Comparison of ENCODE assay signal across 8 cellular contexts in the genomic region with DNA sequence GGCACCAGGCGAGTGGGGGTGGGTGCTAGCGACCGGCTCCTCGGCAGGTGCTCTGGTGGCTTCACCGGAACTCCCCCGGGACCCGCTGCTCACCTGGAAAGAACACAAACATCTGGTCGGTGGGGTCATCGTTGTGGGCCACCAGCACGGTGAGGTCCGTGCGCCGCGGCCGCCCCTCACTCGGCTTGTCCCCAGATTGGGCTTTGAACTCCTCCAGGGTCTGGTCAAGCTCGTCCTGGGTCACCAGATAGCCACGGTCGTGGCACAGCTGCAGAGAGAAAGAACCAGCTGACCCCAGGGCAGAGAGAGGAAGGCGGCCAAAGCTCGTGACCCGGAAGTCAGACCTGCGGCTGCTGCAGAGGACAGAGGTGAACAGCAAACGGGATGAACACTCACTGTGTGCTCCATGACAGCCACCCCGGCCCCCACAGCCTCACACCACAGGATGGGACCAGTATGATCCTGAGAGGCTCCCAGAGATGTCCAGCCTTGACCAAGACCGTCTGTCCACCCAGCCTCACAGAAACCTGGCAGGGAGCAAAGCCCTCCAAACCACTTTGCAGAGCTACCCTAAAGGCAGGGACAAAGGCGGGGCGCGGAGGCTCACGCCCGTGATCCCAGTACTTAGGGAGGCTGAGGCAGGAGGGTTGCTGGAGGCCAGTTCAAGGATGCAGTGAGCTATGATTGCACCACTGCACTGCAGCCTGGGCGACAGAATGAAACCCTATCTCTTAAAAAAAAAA. TPM values are rescaled to one million over a fixed set of nuclear protein-coding genes. Genes with fewer than 3 reads are reported as not detected.
DNase-seq lines count a peak whose midpoint lies in the region; ATAC-seq, FAIRE-seq and TF ChIP-seq lines count a peak whose summit lies in the region.

No MANE protein-coding gene starts in this region.

- H3K9ac ChIP-seq in SK-N-SH, result peak overlapping the region; percentile 90
- H3K9ac ChIP-seq in keratinocyte (ENCODE audit: control insufficient read depth, extremely low read depth, insufficient read depth, low read length), result peak overlapping the region; percentile 91
- peak overlapping the region; percentile 79 to 83 for H3K9ac ChIP-seq in stomach smooth muscle (ENCODE audit: low read length in 2 of 2)

- H3K27ac Mint-ChIP-seq in activated naive CD8-positive, alpha-beta T cell treated with anti-CD3 and anti-CD28 coated beads for 36 hours, result peak overlapping the region; percentile 83

- H3K4me2 ChIP-seq in SK-N-SH (peak overlapping the region; percentile 93), keratinocyte (ENCODE audit: control insufficient read depth, extremely low read depth, insufficient read depth, low read depth, low read length) (peak overlapping the region; percentile 78)

- H4K20me1 ChIP-seq in SK-N-SH (ENCODE audit: insufficient read depth) (peaks cover 19% of the 10 kb centered on the region), keratinocyte (ENCODE audit: control insufficient read depth, extremely low read depth, insufficient read depth, low read length) (no peaks in the 10 kb centered on the region)

- peaks cover 32% of the 10 kb centered on the region for H3K4me1 Mint-ChIP-seq in activated naive CD8-positive, alpha-beta T cell treated with anti-CD3 and anti-CD28 coated beads for 36 hours

- peak overlapping the region; percentile 75 to 76 for H3K4me3 ChIP-seq in SK-N-SH (ENCODE audit: low read depth in 2 of 2, low read length in 1 of 2)
- H3K4me3 ChIP-seq in keratinocyte (ENCODE audit: control insufficient read depth in 2 of 3, extremely low read depth in 1 of 3, insufficient read depth in 2 of 3, low read depth in 1 of 3, low read length in 3 of 3), result peak overlapping the region; percentile 66 to 93 (median 72)
- H3K4me3 ChIP-seq in stomach smooth muscle (ENCODE audit: low read length in 2 of 2), result peak overlapping the region; percentile 93

- peak overlapping the region; percentile 94 for H3K4me3 Mint-ChIP-seq in activated naive CD8-positive, alpha-beta T cell treated with anti-CD3 and anti-CD28 coated beads for 36 hours

- TF ChIP-seq CTCF in SK-N-SH (IDR thresholded peaks at IDR 0.05) (no peak), keratinocyte (optimal IDR thresholded peaks at IDR 0.05 in 1 of 3, IDR thresholded peaks at IDR 0.05 in 1 of 3, conservative IDR thresholded peaks at IDR 0.05 in 1 of 3; ENCODE audit: extremely low read depth in 1 of 3, insufficient read depth in 2 of 3, low read length in 3 of 3) (no peak)

- no peaks in the 10 kb centered on the region for H3K27me3 Mint-ChIP-seq in activated naive CD8-positive, alpha-beta T cell treated with anti-CD3 and anti-CD28 coated beads for 36 hours

- WGBS in SK-N-SH (ENCODE audit: low lambda C conversion rate), result 67% methylated on average over 28 of the region's 32 CpGs

- no peak for ATAC-seq in SK-N-SH treated with all-trans-retinoic acid at 6 μM for 48 hours

- no peaks in the 10 kb centered on the region for H3K9me2 ChIP-seq in SK-N-SH

- DNase-seq in SK-N-SH (no peak), keratinocyte (ENCODE audit: low read depth, low spot score) (no peak), urothelium cell line (ENCODE audit: low spot score) (no peak), HuH-7 (ENCODE audit: low spot score) (no peak), substantia nigra (lab: John Stamatoyannopoulos, UW) (no peak)
- no peak for DNase-seq in activated naive CD8-positive, alpha-beta T cell treated with anti-CD3 and anti-CD28 coated beads for 36 hours

- H3K4me1 ChIP-seq in SK-N-SH (ENCODE audit: control insufficient read depth in 1 of 2, insufficient read depth in 2 of 2, low read depth in 1 of 2, low read length in 1 of 2) (peaks cover 9 to 14% of the 10 kb centered on the region in 2 experiments; a peak in 2 of 4 replicates), keratinocyte (ENCODE audit: control insufficient read depth, extremely low read depth, insufficient read depth, low read length) (peaks cover 14% of the 10 kb centered on the region), stomach smooth muscle (ENCODE audit: control insufficient read depth, insufficient read depth, low read length) (peaks cover 30% of the 10 kb centered on the region)

- TF ChIP-seq EP300 in SK-N-SH (IDR thresholded peaks at IDR 0.05; ENCODE audit: borderline replicate concordance in 1 of 2, low read depth in 1 of 2, low read length in 1 of 2), result no peak

- FAIRE-seq in keratinocyte (lab: Jason Lieb, UNC) (no peak), urothelium cell line (lab: Jason Lieb, UNC) (no peak)

- H3K36me3 ChIP-seq in SK-N-SH (replicated peaks in 1 of 2; ENCODE audit: control insufficient read depth in 1 of 2, insufficient read depth in 2 of 2, low read length in 1 of 2) (peaks cover 0 to 16% of the 10 kb centered on the region in 2 experiments), keratinocyte (ENCODE audit: control insufficient read depth in 2 of 2, extremely low read depth in 1 of 2, insufficient read depth in 2 of 2, low read length in 2 of 2) (peaks cover 12 to 14% of the 10 kb centered on the region in 2 experiments), stomach smooth muscle (ENCODE audit: control insufficient read depth in 2 of 2, insufficient read depth in 2 of 2, low read length in 2 of 2) (peaks cover 5 to 9% of the 10 kb centered on the region in 2 donors)

- POLR2A ChIA-PET in SK-N-SH (lab: Yijun Ruan, JAX), result interaction anchor here (0.6 kb wide), 1 partner anchor 123 kb away, joined by 5 read pairs; no protein-coding TSS in a partner anchor

- H3K9me3 Mint-ChIP-seq in activated naive CD8-positive, alpha-beta T cell treated with anti-CD3 and anti-CD28 coated beads for 36 hours, result no peaks in the 10 kb centered on the region

- peaks cover 10% of the 10 kb centered on the region for H3F3A ChIP-seq in SK-N-SH (replicated peaks; ENCODE audit: insufficient read depth)

- H3K9me3 ChIP-seq in SK-N-SH, result no peaks in the 10 kb centered on the region
- no peaks in the 10 kb centered on the region for H3K9me3 ChIP-seq in keratinocyte (ENCODE audit: control insufficient read depth, low read depth, low read length)
- H3K9me3 ChIP-seq in stomach smooth muscle (ENCODE audit: control insufficient read depth in 2 of 2, low read length in 2 of 2), result no peaks in the 10 kb centered on the region

- H3K27ac ChIP-seq in SK-N-SH (ENCODE audit: low read depth in 2 of 2, low read length in 1 of 2), result no peak overlapping the region
- no peak overlapping the region for H3K27ac ChIP-seq in keratinocyte (ENCODE audit: control insufficient read depth, insufficient read depth, low read length)
- no peak overlapping the region for H3K27ac ChIP-seq in stomach smooth muscle (ENCODE audit: low read length)
- H3K27ac ChIP-seq in substantia nigra (ENCODE audit: low read depth, low read length, poor library complexity, severe bottlenecking), result no peak overlapping the region

- CTCF ChIA-PET in SK-N-SH (lab: Yijun Ruan, JAX), result interaction anchor here (1.0 to 1.5 kb wide), 3 partner anchors 11 to 20 kb away, joined by 3 to 7 read pairs (median 4); no protein-coding TSS in a partner anchor

- H3K27me3 ChIP-seq in SK-N-SH (ENCODE audit: insufficient read depth), result no peaks in the 10 kb centered on the region
- no peaks in the 10 kb centered on the region for H3K27me3 ChIP-seq in keratinocyte (ENCODE audit: control insufficient read depth, extremely low read depth, insufficient read depth, low read length)
- H3K27me3 ChIP-seq in stomach smooth muscle (ENCODE audit: control insufficient read depth in 1 of 2, insufficient read depth in 2 of 2, low read length in 2 of 2), result no peaks in the 10 kb centered on the region

- H3K79me2 ChIP-seq in SK-N-SH (ENCODE audit: insufficient read depth) (peaks cover 26% of the 10 kb centered on the region), keratinocyte (ENCODE audit: control insufficient read depth, insufficient read depth, low read length) (peaks cover 33% of the 10 kb centered on the region)

- H3K9me1 ChIP-seq in keratinocyte (ENCODE audit: control insufficient read depth, extremely low read depth, insufficient read depth, low read length), result no peaks in the 10 kb centered on the region

- dilution Hi-C loops in keratinocyte (cut with MboI; ENCODE audit: extremely low pct_ligation_motif_present, low sequenced_read_pairs), result no loop called here

- no peak overlapping the region for H2AFZ ChIP-seq in SK-N-SH (ENCODE audit: low read depth)
- no peak overlapping the region for H2AFZ ChIP-seq in keratinocyte (ENCODE audit: control insufficient read depth, low read length)

- H3K36me3 Mint-ChIP-seq in activated naive CD8-positive, alpha-beta T cell treated with anti-CD3 and anti-CD28 coated beads for 36 hours, result peaks cover 27% of the 10 kb centered on the region

- no peak for TF ChIP-seq RAD21 in SK-N-SH (IDR thresholded peaks at IDR 0.05; ENCODE audit: low read length)

RNA-seq across cellular contexts. Expression of gene POLR2E, which starts 1.2 kb away (rescaled TPM):
- polyA plus RNA-seq in SK-N-SH (2012; rRNA removed), result 238 and 283 TPM in 2 replicates
- polyA plus RNA-seq in SK-N-SH (2012; cell fraction: cytosol; rRNA removed), result 143 and 208 TPM in 2 replicates
- 134 and 138 TPM in 2 replicates for polyA plus RNA-seq in SK-N-SH (2012; cell fraction: nucleus; rRNA removed)
- 100 to 1,000 TPM; 290 to 291 TPM for total RNA-seq in activated naive CD8-positive, alpha-beta T cell treated with anti-CD3 and anti-CD28 coated beads for 36 hours
- 178 to 229 TPM (median 200 TPM) in 3 replicates for polyA plus RNA-seq in keratinocyte
- 36.7 TPM for polyA plus RNA-seq in keratinocyte (2011; ENCODE audit: low read depth)
- 91.1 and 188 TPM in 2 replicates for polyA plus RNA-seq in keratinocyte (2011; cell fraction: cytosol; rRNA removed)
- polyA plus RNA-seq in keratinocyte (2011; cell fraction: nucleus; rRNA removed), result 67.8 and 76.3 TPM in 2 replicates
- polyA plus RNA-seq in keratinocyte (2012; ENCODE audit: low replicate concordance), result 121 and 290 TPM in 2 replicates
- polyA minus RNA-seq in keratinocyte, result 137 to 213 TPM (median 150 TPM) in 3 replicates
- polyA minus RNA-seq in keratinocyte (2011; cell fraction: cytosol; rRNA and poly(A)+ RNA removed), result 236 TPM
- 34.9 and 42.6 TPM in 2 replicates for polyA minus RNA-seq in keratinocyte (2011; cell fraction: nucleus; rRNA and poly(A)+ RNA removed)

RNA-seq across cellular contexts. Expression of gene GPX4, which starts 9.8 kb away (rescaled TPM):
- polyA plus RNA-seq in SK-N-SH (2012; rRNA removed) (566 and 925 TPM in 2 replicates), keratinocyte (193 to 279 TPM (median 243 TPM) in 3 replicates)
- 591 and 700 TPM in 2 replicates for polyA plus RNA-seq in SK-N-SH (2012; cell fraction: cytosol; rRNA removed)
- polyA plus RNA-seq in SK-N-SH (2012; cell fraction: nucleus; rRNA removed), result 511 and 671 TPM in 2 replicates
- 100 to 1,000 TPM; 225 to 231 TPM for total RNA-seq in activated naive CD8-positive, alpha-beta T cell treated with anti-CD3 and anti-CD28 coated beads for 36 hours
- 60.6 TPM for polyA plus RNA-seq in keratinocyte (2011; ENCODE audit: low read depth)
- polyA plus RNA-seq in keratinocyte (2011; cell fraction: cytosol; rRNA removed), result 222 and 463 TPM in 2 replicates
- 106 and 126 TPM in 2 replicates for polyA plus RNA-seq in keratinocyte (2011; cell fraction: nucleus; rRNA removed)
- polyA plus RNA-seq in keratinocyte (2012; ENCODE audit: low replicate concordance), result 311 and 442 TPM in 2 replicates
- polyA minus RNA-seq in keratinocyte, result 86.1 to 197 TPM (median 110 TPM) in 3 replicates
- polyA minus RNA-seq in keratinocyte (2011; cell fraction: cytosol; rRNA and poly(A)+ RNA removed), result 240 TPM
- 33.0 and 50.3 TPM in 2 replicates for polyA minus RNA-seq in keratinocyte (2011; cell fraction: nucleus; rRNA and poly(A)+ RNA removed)

RNA-seq across cellular contexts. Expression of gene ARHGAP45, which starts 27.0 kb away (rescaled TPM):
- 2.8 and 4.2 TPM in 2 replicates for polyA plus RNA-seq in SK-N-SH (2012; rRNA removed)
- 1.7 and 2.5 TPM in 2 replicates for polyA plus RNA-seq in SK-N-SH (2012; cell fraction: cytosol; rRNA removed)
- polyA plus RNA-seq in SK-N-SH (2012; cell fraction: nucleus; rRNA removed), result 5.9 and 9.7 TPM in 2 replicates
- total RNA-seq in activated naive CD8-positive, alpha-beta T cell treated with anti-CD3 and anti-CD28 coated beads for 36 hours, result 100 to 1,000 TPM; 113 to 122 TPM
- polyA plus RNA-seq in keratinocyte, result 0.56 to 1.3 TPM (median 1.1 TPM) in 3 replicates
- polyA plus RNA-seq in keratinocyte (2011; ENCODE audit: low read depth), result 0.85 TPM
- 0.33 and 1.3 TPM in 2 replicates for polyA plus RNA-seq in keratinocyte (2011; cell fraction: cytosol; rRNA removed)
- 1.5 and 2.9 TPM in 2 replicates for polyA plus RNA-seq in keratinocyte (2011; cell fraction: nucleus; rRNA removed)
- 3.3 and 7.0 TPM in 2 replicates for polyA plus RNA-seq in keratinocyte (2012; ENCODE audit: low replicate concordance)
- 0.51 to 3.4 TPM (median 1.3 TPM) in 3 replicates for polyA minus RNA-seq in keratinocyte
- 6.5 TPM for polyA minus RNA-seq in keratinocyte (2011; cell fraction: cytosol; rRNA and poly(A)+ RNA removed)
- 1.4 and 3.4 TPM in 2 replicates for polyA minus RNA-seq in keratinocyte (2011; cell fraction: nucleus; rRNA and poly(A)+ RNA removed)

RNA-seq across cellular contexts. Expression of gene ABCA7, which starts 54.1 kb away (rescaled TPM):
- polyA plus RNA-seq in SK-N-SH (2012; rRNA removed) (7.8 and 8.3 TPM in 2 replicates), keratinocyte (7.4 to 11.0 TPM (median 7.9 TPM) in 3 replicates)
- 3.1 and 3.9 TPM in 2 replicates for polyA plus RNA-seq in SK-N-SH (2012; cell fraction: cytosol; rRNA removed)
- polyA plus RNA-seq in SK-N-SH (2012; cell fraction: nucleus; rRNA removed), result 53.6 and 91.8 TPM in 2 replicates
- 10 to 100 TPM in 1 of 2 experiments, 1 to 10 TPM in 1; 9.8 to 11.2 TPM for total RNA-seq in activated naive CD8-positive, alpha-beta T cell treated with anti-CD3 and anti-CD28 coated beads for 36 hours
- 19.5 TPM for polyA plus RNA-seq in keratinocyte (2011; ENCODE audit: low read depth)
- 2.5 and 4.0 TPM in 2 replicates for polyA plus RNA-seq in keratinocyte (2011; cell fraction: cytosol; rRNA removed)
- polyA plus RNA-seq in keratinocyte (2011; cell fraction: nucleus; rRNA removed), result 52.2 and 76.0 TPM in 2 replicates
- polyA plus RNA-seq in keratinocyte (2012; ENCODE audit: low replicate concordance), result 24.8 and 30.3 TPM in 2 replicates
- 15.3 to 35.6 TPM (median 15.8 TPM) in 3 replicates for polyA minus RNA-seq in keratinocyte
- polyA minus RNA-seq in keratinocyte (2011; cell fraction: cytosol; rRNA and poly(A)+ RNA removed), result 27.8 TPM
- 58.4 and 58.8 TPM in 2 replicates for polyA minus RNA-seq in keratinocyte (2011; cell fraction: nucleus; rRNA and poly(A)+ RNA removed)
